ENCODE assay signal across 24 cellular contexts in genomic region chr13:113090415-113090770, GRCh38. TPM values are rescaled to one million over a fixed set of nuclear protein-coding genes. Genes with fewer than 3 reads are reported as not detected.
"Had no signal": no experiment of that assay in that cellular context is flagged by ENCODE, and none has a peak within 500 bp of the region (broad histone marks: within the 10 kb centered on the region; RNA-seq: fewer than 3 reads in every experiment).

No MANE protein-coding gene starts in this region.

- ATAC-seq: activated CD8-positive, alpha-beta T cell treated with anti-CD3 and anti-CD28 coated beads, Interleukin-2, amount 10 ng/mL, durations not matched to agents 7 days and 5 days; left lobe of liver; naive thymus-derived CD4-positive, alpha-beta T cell; right cardiac atrium had no signal

- H3K27ac ChIP-seq: brain microvascular endothelial cell, prostate gland, skin epidermis, tibial nerve, uterus had no signal

- H3K9me3 ChIP-seq: prostate gland, tibial nerve, uterus had no signal

- H3K27me3 ChIP-seq: uterus had no signal

- H3K4me1 Mint-ChIP-seq: activated CD4-positive, alpha-beta T cell treated with anti-CD3 and anti-CD28 coated beads, Interleukin-2, amount 10 ng/mL, durations not matched to agents 7 days and 5 days; central memory CD8-positive, alpha-beta T cell; immature natural killer cell had no signal

- H3K4me1 ChIP-seq: prostate gland, tibial nerve, uterus had no signal

- H3K9me3 Mint-ChIP-seq: activated CD4-positive, alpha-beta T cell treated with anti-CD3 and anti-CD28 coated beads, Interleukin-2, amount 10 ng/mL, durations not matched to agents 7 days and 5 days; activated T-cell treated with anti-CD3 and anti-CD28 coated beads, Interleukin-2, amount 50 U/mL, for 24 hours; activated T-helper 2 cell treated with anti-CD3 and anti-CD28 coated beads, Interferon-gamma antibody, Interleukin-2, Interleukin-4, amounts not matched to agents 10 μg/mL and 5 μg/mL and 100 μg/mL, durations not matched to agents 14 hours and 24 hours and 36 hours; central memory CD8-positive, alpha-beta T cell; immature natural killer cell; naive thymus-derived CD4-positive, alpha-beta T cell; stimulated activated naive CD8-positive, alpha-beta T cell treated with anti-CD3 and anti-CD28 coated beads, Interleukin-15, Interleukin-2, amounts not matched to agents 100 ng/mL and 50 ng/mL, for 24 hours had no signal

- H3K27me3 Mint-ChIP-seq: activated CD4-positive, alpha-beta T cell treated with anti-CD3 and anti-CD28 coated beads, Interleukin-2, amount 10 ng/mL, durations not matched to agents 7 days and 5 days; activated T-cell treated with anti-CD3 and anti-CD28 coated beads, Interleukin-2, amount 50 U/mL, for 24 hours; central memory CD8-positive, alpha-beta T cell; naive thymus-derived CD4-positive, alpha-beta T cell; stimulated activated naive CD8-positive, alpha-beta T cell treated with anti-CD3 and anti-CD28 coated beads, Interleukin-15, Interleukin-2, amounts not matched to agents 100 ng/mL and 50 ng/mL, for 24 hours had no signal

- H3K36me3 Mint-ChIP-seq: immature natural killer cell had no signal

- H3K36me3 ChIP-seq: brain microvascular endothelial cell, prostate gland, uterus had no signal

- DNase-seq: activated CD4-positive, alpha-beta T cell treated with anti-CD3 and anti-CD28 coated beads, Interleukin-2, amount 10 ng/mL, durations not matched to agents 7 days and 5 days; activated CD8-positive, alpha-beta T cell treated with anti-CD3 and anti-CD28 coated beads, Interleukin-2, amount 10 ng/mL, durations not matched to agents 7 days and 5 days; activated naive CD4-positive, alpha-beta T cell treated with Interleukin-2 at 50 U/mL for 16 hours; activated T-cell treated with anti-CD3 and anti-CD28 coated beads, Interleukin-2, amount 50 U/mL, for 24 hours; anterior cingulate cortex; brain microvascular endothelial cell; cortex of kidney; immature natural killer cell; mesenchymal stem cell; naive thymus-derived CD4-positive, alpha-beta T cell; stimulated activated CD4-positive, alpha-beta T cell treated with anti-CD3 and anti-CD28 coated beads, Interleukin-15, amount 100 ng/mL, for 24 hours; stimulated activated CD4-positive, alpha-beta T cell treated with anti-CD3 and anti-CD28 coated beads, Interleukin-2, amount 100 ng/mL, for 48 hours; T-helper 1 cell; T1000; uterus had no signal

- H3K4me3 ChIP-seq: prostate gland, skin epidermis, tibial nerve, uterus had no signal

- H3K4me3 Mint-ChIP-seq: activated CD4-positive, alpha-beta T cell treated with anti-CD3 and anti-CD28 coated beads, Interleukin-2, amount 10 ng/mL, durations not matched to agents 7 days and 5 days; activated CD8-positive, alpha-beta T cell treated with anti-CD3 and anti-CD28 coated beads, Interleukin-2, amount 10 ng/mL, durations not matched to agents 7 days and 5 days; activated T-cell treated with anti-CD3 and anti-CD28 coated beads, Interleukin-2, amount 50 U/mL, for 24 hours; central memory CD8-positive, alpha-beta T cell; immature natural killer cell; naive thymus-derived CD4-positive, alpha-beta T cell; stimulated activated naive CD8-positive, alpha-beta T cell treated with anti-CD3 and anti-CD28 coated beads, Interleukin-15, Interleukin-2, amounts not matched to agents 100 ng/mL and 50 ng/mL, for 24 hours had no signal

- H3K27ac Mint-ChIP-seq: activated CD4-positive, alpha-beta T cell treated with anti-CD3 and anti-CD28 coated beads, Interleukin-2, amount 10 ng/mL, durations not matched to agents 7 days and 5 days; activated CD8-positive, alpha-beta T cell treated with anti-CD3 and anti-CD28 coated beads, Interleukin-2, amount 10 ng/mL, durations not matched to agents 7 days and 5 days; activated T-cell treated with anti-CD3 and anti-CD28 coated beads, Interleukin-2, amount 50 U/mL, for 24 hours; activated T-helper 2 cell treated with anti-CD3 and anti-CD28 coated beads, Interferon-gamma antibody, Interleukin-2, Interleukin-4, amounts not matched to agents 10 μg/mL and 5 μg/mL and 100 μg/mL, durations not matched to agents 14 hours and 24 hours and 36 hours; naive thymus-derived CD4-positive, alpha-beta T cell; stimulated activated naive CD8-positive, alpha-beta T cell treated with anti-CD3 and anti-CD28 coated beads, Interleukin-15, Interleukin-2, amounts not matched to agents 100 ng/mL and 50 ng/mL, for 24 hours had no signal

RNA-seq across cellular contexts. Expression of gene F7, which starts 15.2 kb away (rescaled TPM):
- total RNA-seq: activated CD4-positive, alpha-beta T cell treated with anti-CD3 and anti-CD28 coated beads, Interleukin-2, amount 10 ng/mL, durations not matched to agents 7 days and 5 days; activated CD8-positive, alpha-beta T cell treated with anti-CD3 and anti-CD28 coated beads, Interleukin-2, amount 10 ng/mL, durations not matched to agents 7 days and 5 days; activated T-helper 2 cell treated with anti-CD3 and anti-CD28 coated beads, Interferon-gamma antibody, Interleukin-2, Interleukin-4, amounts not matched to agents 10 μg/mL and 5 μg/mL and 100 μg/mL, durations not matched to agents 14 hours and 24 hours and 36 hours; osteocyte; tibial nerve had no signal
- polyA plus RNA-seq: naive thymus-derived CD4-positive, alpha-beta T cell; right cardiac atrium had no signal

RNA-seq across cellular contexts. Expression of gene F10, which starts 32.2 kb away (rescaled TPM):
- total RNA-seq: activated CD4-positive, alpha-beta T cell treated with anti-CD3 and anti-CD28 coated beads, Interleukin-2, amount 10 ng/mL, durations not matched to agents 7 days and 5 days; activated CD8-positive, alpha-beta T cell treated with anti-CD3 and anti-CD28 coated beads, Interleukin-2, amount 10 ng/mL, durations not matched to agents 7 days and 5 days; activated T-helper 2 cell treated with anti-CD3 and anti-CD28 coated beads, Interferon-gamma antibody, Interleukin-2, Interleukin-4, amounts not matched to agents 10 μg/mL and 5 μg/mL and 100 μg/mL, durations not matched to agents 14 hours and 24 hours and 36 hours; naive thymus-derived CD4-positive, alpha-beta T cell had no signal
- polyA plus RNA-seq: immature natural killer cell; naive thymus-derived CD4-positive, alpha-beta T cell had no signal
